21 cellular contexts compared by ENCODE assay signal in the genomic region with DNA sequence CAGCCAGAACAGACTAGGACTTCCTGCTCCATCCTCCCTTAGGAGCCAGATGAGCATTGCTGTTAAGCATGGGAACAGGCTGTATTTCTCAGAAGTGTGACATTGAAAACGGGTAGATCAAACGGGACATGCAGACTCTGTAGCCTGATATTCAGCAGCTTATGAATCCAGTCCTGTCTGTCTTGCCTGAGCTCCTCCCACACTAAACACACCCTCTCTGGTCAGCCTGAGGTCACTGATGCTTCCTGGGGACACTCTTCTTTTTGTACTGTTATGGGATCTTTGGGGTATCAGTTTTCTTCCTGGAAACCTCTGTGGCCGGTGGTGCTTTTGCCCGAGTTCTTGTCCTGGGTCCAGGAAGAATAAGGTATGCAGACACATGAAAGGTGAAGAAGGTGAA. TPM values are rescaled to one million over a fixed set of nuclear protein-coding genes. Genes with fewer than 3 reads are reported as not detected.
DNase-seq lines count a peak whose midpoint lies in the region; ATAC-seq, FAIRE-seq and TF ChIP-seq lines count a peak whose summit lies in the region.
"Had no signal": no experiment of that assay in that cellular context is flagged by ENCODE, and none has a peak within 500 bp of the region (broad histone marks: within the 10 kb centered on the region; RNA-seq: fewer than 3 reads in every experiment).

No MANE protein-coding gene starts in this region.

- H4K20me1 ChIP-seq in keratinocyte (ENCODE audit: control insufficient read depth, extremely low read depth, insufficient read depth, low read length) = no peaks in the 10 kb centered on the region
- H4K20me1 ChIP-seq: BLaER1 had no signal

- no peak overlapping the region for H3K9ac ChIP-seq in keratinocyte (ENCODE audit: control insufficient read depth, extremely low read depth, insufficient read depth, low read length)
- H3K9ac ChIP-seq: BLaER1 had no signal

- H3K9me3 ChIP-seq in keratinocyte (ENCODE audit: control insufficient read depth, low read depth, low read length) = no peaks in the 10 kb centered on the region
- H3K9me3 ChIP-seq: A549, BLaER1 had no signal

- no peak overlapping the region for H3K27ac Mint-ChIP-seq in endothelial cell (ENCODE audit: unreplicated experiment)
- H3K27ac Mint-ChIP-seq in activated T-cell treated with anti-CD3 and anti-CD28 coated beads, Interleukin-2, amount 50 U/mL, for 72 hours = no peak overlapping the region
- H3K27ac Mint-ChIP-seq: GM23338 had no signal

- H3K4me3 ChIP-seq in keratinocyte (ENCODE audit: control insufficient read depth in 2 of 3, extremely low read depth in 1 of 3, insufficient read depth in 2 of 3, low read depth in 1 of 3, low read length in 3 of 3) = no peak overlapping the region
- H3K4me3 ChIP-seq: A549, BLaER1, GM23338 had no signal

- TF ChIP-seq CTCF in endothelial cell (IDR thresholded peaks at IDR 0.05; ENCODE audit: unreplicated experiment) (no peak), keratinocyte (optimal IDR thresholded peaks at IDR 0.05 in 1 of 3, IDR thresholded peaks at IDR 0.05 in 1 of 3, conservative IDR thresholded peaks at IDR 0.05 in 1 of 3; ENCODE audit: extremely low read depth in 1 of 3, insufficient read depth in 2 of 3, low read length in 3 of 3) (no peak)

- no peaks in the 10 kb centered on the region for H3K9me3 Mint-ChIP-seq in endothelial cell (ENCODE audit: unreplicated experiment)
- H3K9me3 Mint-ChIP-seq in activated T-cell treated with anti-CD3 and anti-CD28 coated beads, Interleukin-2, amount 50 U/mL, for 72 hours = no peaks in the 10 kb centered on the region
- H3K9me3 Mint-ChIP-seq: CD14-positive monocyte; CD4-positive, alpha-beta memory T cell had no signal

- H3K4me1 Mint-ChIP-seq in endothelial cell (ENCODE audit: unreplicated experiment) = no peaks in the 10 kb centered on the region
- no peaks in the 10 kb centered on the region for H3K4me1 Mint-ChIP-seq in activated T-cell treated with anti-CD3 and anti-CD28 coated beads, Interleukin-2, amount 50 U/mL, for 72 hours (ENCODE audit: low read depth)
- H3K4me1 Mint-ChIP-seq: CD14-positive monocyte had no signal

- H3K36me3 Mint-ChIP-seq in endothelial cell (ENCODE audit: low read depth, unreplicated experiment) = peaks cover 18% of the 10 kb centered on the region
- H3K36me3 Mint-ChIP-seq in activated T-cell treated with anti-CD3 and anti-CD28 coated beads, Interleukin-2, amount 50 U/mL, for 72 hours (ENCODE audit: insufficient read depth in 2 of 2) = no peaks in the 10 kb centered on the region
- H3K36me3 Mint-ChIP-seq: CD14-positive monocyte; CD4-positive, alpha-beta memory T cell had no signal

- peaks cover 31% of the 10 kb centered on the region for H3K4me1 ChIP-seq in keratinocyte (ENCODE audit: control insufficient read depth, extremely low read depth, insufficient read depth, low read length)
- H3K4me1 ChIP-seq: A549, BLaER1 had no signal

- ATAC-seq in left ventricle myocardium superior = peak; percentile 27
- ATAC-seq in Right ventricle myocardium superior (ENCODE audit: poor library complexity) = no peak
- no peak for ATAC-seq in activated T-cell treated with anti-CD3 and anti-CD28 coated beads, Interleukin-2, amount 50 U/mL, for 72 hours (replicated peaks in 1 of 2)
- ATAC-seq: A549, GM23338, HepG2 had no signal

- H3K4me2 ChIP-seq in keratinocyte (ENCODE audit: control insufficient read depth, extremely low read depth, insufficient read depth, low read depth, low read length) = no peak overlapping the region
- H3K4me2 ChIP-seq: A549, BLaER1, GM23338 had no signal

- no peak for DNase-seq in left ventricle myocardium superior
- DNase-seq in Right ventricle myocardium superior = no peak
- no peak for DNase-seq in endothelial cell (ENCODE audit: low spot score)
- DNase-seq in keratinocyte (ENCODE audit: low read depth, low spot score) = no peak
- no peak for DNase-seq in T-helper 2 cell
- no peak for DNase-seq in activated T-cell treated with anti-CD3 and anti-CD28 coated beads, Interleukin-2, amount 50 U/mL, for 72 hours
- DNase-seq in RPMI8226 = no peak
- DNase-seq: AML-193; CD4-positive, alpha-beta memory T cell; DMS153; DMS79; GDM1; HCEC 1CT had no signal

- H3K36me3 ChIP-seq in keratinocyte (ENCODE audit: control insufficient read depth in 2 of 2, extremely low read depth in 1 of 2, insufficient read depth in 2 of 2, low read length in 2 of 2) = no peaks in the 10 kb centered on the region
- H3K36me3 ChIP-seq: BLaER1 had no signal

- intact Hi-C loops in left ventricle myocardium superior (cut with micrococcal nuclease) (loop anchor here (10.0 kb wide), 1 partner anchor 270 kb away; no protein-coding TSS in a partner anchor), Right ventricle myocardium superior (cut with DNase I) (no loop called here)

- H3K79me2 ChIP-seq in keratinocyte (ENCODE audit: control insufficient read depth, insufficient read depth, low read length) = no peaks in the 10 kb centered on the region

- H2AFZ ChIP-seq in keratinocyte (ENCODE audit: control insufficient read depth, low read length) = peak overlapping the region; percentile 17
- H2AFZ ChIP-seq: GM23338 had no signal

- H3K4me3 Mint-ChIP-seq in endothelial cell (ENCODE audit: unreplicated experiment) = peak overlapping the region; percentile 23
- H3K4me3 Mint-ChIP-seq in activated T-cell treated with anti-CD3 and anti-CD28 coated beads, Interleukin-2, amount 50 U/mL, for 72 hours = no peak overlapping the region
- H3K4me3 Mint-ChIP-seq: CD14-positive monocyte; CD4-positive, alpha-beta memory T cell; GM23338 had no signal

- peaks cover 1% of the 10 kb centered on the region for H3K27me3 Mint-ChIP-seq in endothelial cell (ENCODE audit: unreplicated experiment)
- peaks cover 19% of the 10 kb centered on the region for H3K27me3 Mint-ChIP-seq in activated T-cell treated with anti-CD3 and anti-CD28 coated beads, Interleukin-2, amount 50 U/mL, for 72 hours (ENCODE audit: low read depth)

- H3K27me3 ChIP-seq in keratinocyte (ENCODE audit: control insufficient read depth, extremely low read depth, insufficient read depth, low read length) = no peaks in the 10 kb centered on the region
- H3K27me3 ChIP-seq: BLaER1 had no signal

- no peaks in the 10 kb centered on the region for H3K9me1 ChIP-seq in keratinocyte (ENCODE audit: control insufficient read depth, extremely low read depth, insufficient read depth, low read length)

- H3K27ac ChIP-seq in keratinocyte (ENCODE audit: control insufficient read depth, insufficient read depth, low read length) = no peak overlapping the region
- H3K27ac ChIP-seq: 22Rv1, A549, BLaER1 had no signal

- dilution Hi-C loops in keratinocyte (cut with MboI; ENCODE audit: extremely low pct_ligation_motif_present, low sequenced_read_pairs) = no loop called here

- no peak for FAIRE-seq in keratinocyte (lab: Jason Lieb, UNC)
- FAIRE-seq: A549, H54, HepG2 had no signal

RNA-seq across cellular contexts. Expression of gene C11orf91, which starts 35.8 kb away (rescaled TPM):
- total RNA-seq in left ventricle myocardium superior (not detected), Right ventricle myocardium superior (not detected), endothelial cell (ENCODE audit: unreplicated experiment) (not detected)
- polyA plus RNA-seq in keratinocyte = 0.10 to 0.16 TPM (median 0.10 TPM) in 3 replicates
- not detected for polyA plus RNA-seq in keratinocyte (2011; ENCODE audit: low read depth)
- not detected in 2 replicates for polyA plus RNA-seq in keratinocyte (2011; cell fraction: cytosol; rRNA removed)
- 0.36 TPM in 1 of 2 replicates, not detected in the other for polyA plus RNA-seq in keratinocyte (2011; cell fraction: nucleus; rRNA removed)
- polyA plus RNA-seq in keratinocyte (2012; ENCODE audit: low replicate concordance) = 0.18 TPM in 1 of 2 replicates, not detected in the other
- polyA minus RNA-seq in keratinocyte = not detected in 3 replicates
- polyA minus RNA-seq in keratinocyte (2011; cell fraction: cytosol; rRNA and poly(A)+ RNA removed) = not detected
- 1.2 TPM in 1 of 2 replicates, not detected in the other for polyA minus RNA-seq in keratinocyte (2011; cell fraction: nucleus; rRNA and poly(A)+ RNA removed)
- total RNA-seq in activated T-cell treated with anti-CD3 and anti-CD28 coated beads, Interleukin-2, amount 50 U/mL, for 72 hours = not detected
- total RNA-seq: Daoy, GM23338 had no signal
- polyA plus RNA-seq: CD14-positive monocyte; CD4-positive, alpha-beta memory T cell; GM23338; HepG2 had no signal
